18 cellular contexts compared by ENCODE assay signal in genomic region chr3:4078903-4079302, GRCh38.
DNase-seq lines count a peak whose midpoint lies in the region; ATAC-seq and TF ChIP-seq lines count a peak whose summit lies in the region.
"Had no signal": no experiment of that assay in that cellular context is flagged by ENCODE, and none has a peak within 500 bp of the region (broad histone marks: within the 10 kb centered on the region; RNA-seq: fewer than 3 reads in every experiment).

No MANE protein-coding gene starts in this region.

- H3K36me3 Mint-ChIP-seq in Caco-2 (ENCODE audit: insufficient read depth, unreplicated experiment) (no peaks in the 10 kb centered on the region), neural progenitor cell (no peaks in the 10 kb centered on the region)

- POLR2A ChIA-PET in Caco-2 (lab: Charles Lee), result no interaction called here

- no peak overlapping the region for H2AK5ac ChIP-seq in mesenchymal stem cell (ENCODE audit: low read length, severe bottlenecking)

- H4K20me1 ChIP-seq in neural progenitor cell (ENCODE audit: low read depth), result no peaks in the 10 kb centered on the region

- no peak overlapping the region for H4K91ac ChIP-seq in mesenchymal stem cell (ENCODE audit: low read length)

- H3K27ac ChIP-seq in mesenchymal stem cell (ENCODE audit: low read length, poor library complexity, severe bottlenecking), result no peak overlapping the region
- H3K27ac ChIP-seq in neural progenitor cell, result no peak overlapping the region
- H3K27ac ChIP-seq: testis had no signal

- H3K4me3 Mint-ChIP-seq in Caco-2 (ENCODE audit: unreplicated experiment), result no peak overlapping the region
- H3K4me3 Mint-ChIP-seq in neural progenitor cell, result no peak overlapping the region
- H3K4me3 Mint-ChIP-seq: CD8-positive, alpha-beta memory T cell had no signal

- no peaks in the 10 kb centered on the region for H3K79me1 ChIP-seq in mesenchymal stem cell (replicated peaks; ENCODE audit: low read length, poor library complexity, severe bottlenecking)

- ATAC-seq in GM18909 (IDR thresholded peaks at IDR 0.05; ENCODE audit: poor library complexity, unreplicated experiment), result peak; percentile 68
- ATAC-seq in HG02798 (IDR thresholded peaks at IDR 0.05; ENCODE audit: poor library complexity, unreplicated experiment), result peak; percentile 75
- ATAC-seq: left cardiac atrium had no signal

- H3K27ac Mint-ChIP-seq in Caco-2 (ENCODE audit: unreplicated experiment), result peak overlapping the region; percentile 72
- no peak overlapping the region for H3K27ac Mint-ChIP-seq in neural progenitor cell

- H3K9me3 Mint-ChIP-seq in Caco-2 (ENCODE audit: unreplicated experiment), result peaks cover 19% of the 10 kb centered on the region
- H3K9me3 Mint-ChIP-seq in neural progenitor cell, result peaks cover 22% of the 10 kb centered on the region

- H3K23ac ChIP-seq in mesenchymal stem cell (ENCODE audit: low read length in 2 of 2), result no peak overlapping the region

- H3K27me3 ChIP-seq in Caco-2 (replicated peaks; ENCODE audit: control insufficient read depth, insufficient read depth, low read length) (no peaks in the 10 kb centered on the region), mesenchymal stem cell (ENCODE audit: control insufficient read depth in 1 of 2, insufficient read depth in 1 of 2, low read length in 2 of 2) (no peaks in the 10 kb centered on the region), neural progenitor cell (no peaks in the 10 kb centered on the region)
- H3K27me3 ChIP-seq: testis had no signal

- 81% methylated on average over 7 of the region's 8 CpGs for WGBS in mesenchymal stem cell

- no peak overlapping the region for H2BK5ac ChIP-seq in mesenchymal stem cell (ENCODE audit: low read depth, low read length, poor library complexity, severe bottlenecking)

- no peak overlapping the region for H2BK12ac ChIP-seq in mesenchymal stem cell (ENCODE audit: low read length in 2 of 2)

- no peak for TF ChIP-seq CTCF in Caco-2 (IDR thresholded peaks at IDR 0.05; ENCODE audit: insufficient read depth in 1 of 2, low read depth in 1 of 2, low read length in 1 of 2, severe bottlenecking in 1 of 2, unreplicated experiment in 1 of 2)
- TF ChIP-seq CTCF in neural progenitor cell (IDR thresholded peaks at IDR 0.05), result no peak

- intact Hi-C loops in Caco-2 (cut with micrococcal nuclease; ENCODE audit: unreplicated experiment), result loop anchor here (1.0 kb wide), 1 partner anchor 9 kb away; no protein-coding TSS in a partner anchor

- no peaks in the 10 kb centered on the region for H3F3A ChIP-seq in neural progenitor cell (ENCODE audit: low read depth)

- no peak overlapping the region for H2BK15ac ChIP-seq in mesenchymal stem cell (ENCODE audit: low read depth, poor library complexity, severe bottlenecking)

- H3K4me1 ChIP-seq in Caco-2 (peaks cover 15% of the 10 kb centered on the region), mesenchymal stem cell (ENCODE audit: control insufficient read depth, insufficient read depth, low read depth, low read length) (no peaks in the 10 kb centered on the region), neural progenitor cell (peaks cover 9% of the 10 kb centered on the region)
- H3K4me1 ChIP-seq: testis had no signal

- H3K9ac ChIP-seq in mesenchymal stem cell (ENCODE audit: low read length) (no peak overlapping the region), neural progenitor cell (no peak overlapping the region)

- DNase-seq in Caco-2 (no peak), MV-4-11 (lab: John Stamatoyannopoulos, UW) (peak; percentile 24), mesenchymal stem cell (no peak), neural progenitor cell (ENCODE audit: low spot score) (no peak), NCI-H2081 (lab: John Stamatoyannopoulos, UW) (no peak)
- DNase-seq in NK-92 treated with Interleukin-12 subunit alpha and Interleukin-12 subunit beta, amount 100 ng/mL, for 24 hours (lab: John Stamatoyannopoulos, UW), result no peak
- DNase-seq: activated gamma-delta T cell; aorta; CD8-positive, alpha-beta memory T cell; foreskin fibroblast; KG1; left cardiac atrium; midbrain; NCI-H1417; NCI-H226; testis had no signal

- H2AFZ ChIP-seq in mesenchymal stem cell (ENCODE audit: low read depth, low read length) (no peak overlapping the region), neural progenitor cell (replicated peaks) (no peak overlapping the region)

- H3K4me1 Mint-ChIP-seq in Caco-2 (ENCODE audit: low read depth, unreplicated experiment), result peaks cover 17% of the 10 kb centered on the region
- peaks cover 26% of the 10 kb centered on the region for H3K4me1 Mint-ChIP-seq in neural progenitor cell
- H3K4me1 Mint-ChIP-seq: CD8-positive, alpha-beta memory T cell had no signal

- no TSS peak for BruUV-seq in Caco-2 (replicated peaks; lab: Mats Ljungman, UMichigan)

- H3K18ac ChIP-seq in mesenchymal stem cell (ENCODE audit: low read depth in 1 of 2, low read length in 2 of 2), result no peak overlapping the region

- CTCF ChIA-PET in Caco-2 (lab: Charles Lee), result interaction anchor here (1.2 kb wide), 1 partner anchor 193 kb away, joined by 3 read pairs; no protein-coding TSS in a partner anchor

- H3K36me3 ChIP-seq in Caco-2 (ENCODE audit: control insufficient read depth, insufficient read depth, low read length) (no peaks in the 10 kb centered on the region), mesenchymal stem cell (ENCODE audit: control insufficient read depth in 1 of 2, insufficient read depth in 2 of 2, low read depth in 1 of 2, low read length in 2 of 2) (no peaks in the 10 kb centered on the region), neural progenitor cell (no peaks in the 10 kb centered on the region)

- H2BK120ac ChIP-seq in mesenchymal stem cell (ENCODE audit: low read depth, low read length), result no peak overlapping the region

- no peaks in the 10 kb centered on the region for H3K79me2 ChIP-seq in neural progenitor cell (ENCODE audit: low read depth)

- H3K27me3 Mint-ChIP-seq in Caco-2 (ENCODE audit: insufficient read depth, unreplicated experiment), result no peaks in the 10 kb centered on the region
- H3K27me3 Mint-ChIP-seq in neural progenitor cell (ENCODE audit: insufficient read depth, low read depth), result no peaks in the 10 kb centered on the region

- H3K4me2 ChIP-seq in mesenchymal stem cell (ENCODE audit: low read length, poor library complexity, severe bottlenecking) (no peak overlapping the region), neural progenitor cell (no peak overlapping the region)

- H3K14ac ChIP-seq in mesenchymal stem cell (ENCODE audit: low read length in 2 of 2), result no peak overlapping the region

- H4K8ac ChIP-seq in mesenchymal stem cell (ENCODE audit: low read length), result no peak overlapping the region

- H3K4me3 ChIP-seq in Caco-2 (ENCODE audit: low read depth, low read length) (no peak overlapping the region), mesenchymal stem cell (ENCODE audit: insufficient read depth in 1 of 2, low read depth in 1 of 2, low read length in 2 of 2) (no peak overlapping the region), neural progenitor cell (no peak overlapping the region)
- H3K4me3 ChIP-seq: testis had no signal

- H3K4ac ChIP-seq in mesenchymal stem cell (ENCODE audit: low read depth in 1 of 2, low read length in 2 of 2), result no peak overlapping the region

- H3K9me3 ChIP-seq in Caco-2 (no peaks in the 10 kb centered on the region), mesenchymal stem cell (ENCODE audit: control insufficient read depth, low read length) (no peaks in the 10 kb centered on the region), neural progenitor cell (ENCODE audit: low read depth) (no peaks in the 10 kb centered on the region)
- H3K9me3 ChIP-seq: testis had no signal
